In genomic region chr5:14399054-14399657, GRCh38 we compare ENCODE assay signal across 9 cellular contexts.
DNase-seq lines count a peak whose midpoint lies in the region; ATAC-seq and TF ChIP-seq lines count a peak whose summit lies in the region.
"Had no signal": no experiment of that assay in that cellular context is flagged by ENCODE, and none has a peak within 500 bp of the region (broad histone marks: within the 10 kb centered on the region; RNA-seq: fewer than 3 reads in every experiment).

No MANE protein-coding gene starts in this region.

- no peak overlapping the region for H2AFZ ChIP-seq in trophoblast cell (ENCODE audit: insufficient read depth, low read length, poor library complexity)

- CTCF ChIA-PET in activated CD4-positive, alpha-beta T cell treated with anti-CD3 and anti-CD28 coated beads, Interleukin-2, amount 10 ng/mL, durations not matched to agents 7 days and 5 days (lab: Charles Lee) = interaction anchor here (0.9 to 1.9 kb wide), 4 partner anchors 12 to 249 kb away, joined by 3 to 8 read pairs (median 4); no protein-coding TSS in a partner anchor

- H4K91ac ChIP-seq in trophoblast cell (ENCODE audit: low read depth, low read length) = no peak overlapping the region

- H3K4ac ChIP-seq in trophoblast cell (ENCODE audit: low read depth, low read length) = peak overlapping the region; percentile 42

- H3K9me3 ChIP-seq in trophoblast cell (ENCODE audit: insufficient read depth, low read depth, low read length) = peaks cover 3% of the 10 kb centered on the region

- H3K27ac ChIP-seq in trophoblast cell (ENCODE audit: low read depth, low read length) = no peak overlapping the region

- POLR2A ChIA-PET in activated CD4-positive, alpha-beta T cell treated with anti-CD3 and anti-CD28 coated beads, Interleukin-2, amount 10 ng/mL, durations not matched to agents 7 days and 5 days (lab: Charles Lee) = no interaction called here

- H3K36me3 Mint-ChIP-seq in activated CD4-positive, alpha-beta T cell treated with anti-CD3 and anti-CD28 coated beads, Interleukin-2, amount 10 ng/mL, durations not matched to agents 7 days and 5 days (ENCODE audit: low read depth) = peaks cover 6% of the 10 kb centered on the region

- peak overlapping the region; percentile 83 for H2BK12ac ChIP-seq in trophoblast cell (ENCODE audit: low read length)

- no CpG with 5 or more reads among the region's 3 CpGs for WGBS in trophoblast cell (ENCODE audit: extremely low coverage, insufficient coverage, insufficient read length)

- H3K4me1 ChIP-seq in trophoblast cell (ENCODE audit: control insufficient read depth in 1 of 2, insufficient read depth in 2 of 2, low read length in 2 of 2) = peaks cover 3 to 6% of the 10 kb centered on the region in 2 experiments

- H3K4me1 Mint-ChIP-seq in activated CD4-positive, alpha-beta T cell treated with anti-CD3 and anti-CD28 coated beads, Interleukin-2, amount 10 ng/mL, durations not matched to agents 7 days and 5 days = peaks cover 48% of the 10 kb centered on the region

- no peak overlapping the region for H3K14ac ChIP-seq in trophoblast cell (ENCODE audit: low read length)

- no peak overlapping the region for H2AK5ac ChIP-seq in trophoblast cell (ENCODE audit: low read length)

- peaks cover 8% of the 10 kb centered on the region for H3K9me3 Mint-ChIP-seq in activated CD4-positive, alpha-beta T cell treated with anti-CD3 and anti-CD28 coated beads, Interleukin-2, amount 10 ng/mL, durations not matched to agents 7 days and 5 days

- H3K4me2 ChIP-seq in trophoblast cell (ENCODE audit: low read length) = no peak overlapping the region

- H3K18ac ChIP-seq in trophoblast cell (ENCODE audit: low read length) = peak overlapping the region; percentile 80

- peak; percentile 77 for TF ChIP-seq CTCF in fibroblast of pulmonary artery (IDR thresholded peaks at IDR 0.05; ENCODE audit: low read length, missing control alignments)

- H4K12ac ChIP-seq in trophoblast cell (ENCODE audit: low read depth, low read length) = no peak overlapping the region

- H3K27ac Mint-ChIP-seq in activated CD4-positive, alpha-beta T cell treated with anti-CD3 and anti-CD28 coated beads, Interleukin-2, amount 10 ng/mL, durations not matched to agents 7 days and 5 days = no peak overlapping the region
- H3K27ac Mint-ChIP-seq: activated naive CD8-positive, alpha-beta T cell had no signal

- no peak overlapping the region for H3K23ac ChIP-seq in trophoblast cell (ENCODE audit: low read length)

- H3K4me3 ChIP-seq in fibroblast of pulmonary artery (replicated peaks; ENCODE audit: low read depth, low read length) = no peak overlapping the region
- H3K4me3 ChIP-seq in trophoblast cell (ENCODE audit: low read depth, low read length) = no peak overlapping the region

- H2BK120ac ChIP-seq in trophoblast cell (ENCODE audit: insufficient read depth, low read length, poor library complexity) = no peak overlapping the region

- no peak overlapping the region for H3K9ac ChIP-seq in trophoblast cell (ENCODE audit: low read length)

- no peak overlapping the region for H3K4me3 Mint-ChIP-seq in activated CD4-positive, alpha-beta T cell treated with anti-CD3 and anti-CD28 coated beads, Interleukin-2, amount 10 ng/mL, durations not matched to agents 7 days and 5 days
- H3K4me3 Mint-ChIP-seq: activated naive CD8-positive, alpha-beta T cell had no signal

- H3K36me3 ChIP-seq in trophoblast cell (ENCODE audit: control insufficient read depth in 1 of 2, insufficient read depth in 2 of 2, low read length in 2 of 2) = peaks cover 30 to 54% of the 10 kb centered on the region in 2 experiments

- no peaks in the 10 kb centered on the region for H3K79me2 ChIP-seq in trophoblast cell (ENCODE audit: control insufficient read depth, insufficient read depth, low read length, poor library complexity)

- peak; percentile 64 for DNase-seq in activated CD4-positive, alpha-beta T cell treated with anti-CD3 and anti-CD28 coated beads, Interleukin-2, amount 10 ng/mL, durations not matched to agents 7 days and 5 days
- DNase-seq in activated CD4-positive, alpha-beta T cell treated with anti-CD3 and anti-CD28 coated beads, Interleukin-2, amount 50 U/mL, for 1 hour = no peak
- DNase-seq in MV-4-11 (lab: John Stamatoyannopoulos, UW) (peak; percentile 37), SW 1271 (lab: John Stamatoyannopoulos, UW) (peak; percentile 51 to 62), fibroblast of pulmonary artery (ENCODE audit: low read depth) (peak; percentile 84), trophoblast cell (peak in 1 of 2 donors; percentile 69), OCI-M2 (lab: John Stamatoyannopoulos, UW; ENCODE audit: unreplicated experiment) (no peak)

- no peak overlapping the region for H2BK5ac ChIP-seq in trophoblast cell (ENCODE audit: low read depth, low read length, poor library complexity)

- no peaks in the 10 kb centered on the region for H3K79me1 ChIP-seq in trophoblast cell (ENCODE audit: low read length)

- H3K27me3 Mint-ChIP-seq in activated CD4-positive, alpha-beta T cell treated with anti-CD3 and anti-CD28 coated beads, Interleukin-2, amount 10 ng/mL, durations not matched to agents 7 days and 5 days = peaks cover 5% of the 10 kb centered on the region
- H3K27me3 Mint-ChIP-seq: activated naive CD8-positive, alpha-beta T cell had no signal

- no peak overlapping the region for H4K8ac ChIP-seq in trophoblast cell (ENCODE audit: low read depth, low read length)

- ATAC-seq in HG03571 (IDR thresholded peaks at IDR 0.05; ENCODE audit: unreplicated experiment) = no peak

- H3K27me3 ChIP-seq in trophoblast cell (ENCODE audit: insufficient read depth, low read length) = no peaks in the 10 kb centered on the region

Comparison
In these comparisons a context has a peak if more than half of its experiments do, and no peak if none do; other contexts are left out.
1. DNase-seq: peak in activated CD4-positive, alpha-beta T cell treated with anti-CD3 and anti-CD28 coated beads, Interleukin-2, amount 10 ng/mL, durations not matched to agents 7 days and 5 days (single experiment), MV-4-11 (single experiment), SW 1271 (2 of 2) and fibroblast of pulmonary artery (single experiment); none in activated CD4-positive, alpha-beta T cell treated with anti-CD3 and anti-CD28 coated beads, Interleukin-2, amount 50 U/mL, for 1 hour (single experiment) and OCI-M2 (single experiment).